Comparison of ENCODE assay signal across 8 cellular contexts in the genomic region with DNA sequence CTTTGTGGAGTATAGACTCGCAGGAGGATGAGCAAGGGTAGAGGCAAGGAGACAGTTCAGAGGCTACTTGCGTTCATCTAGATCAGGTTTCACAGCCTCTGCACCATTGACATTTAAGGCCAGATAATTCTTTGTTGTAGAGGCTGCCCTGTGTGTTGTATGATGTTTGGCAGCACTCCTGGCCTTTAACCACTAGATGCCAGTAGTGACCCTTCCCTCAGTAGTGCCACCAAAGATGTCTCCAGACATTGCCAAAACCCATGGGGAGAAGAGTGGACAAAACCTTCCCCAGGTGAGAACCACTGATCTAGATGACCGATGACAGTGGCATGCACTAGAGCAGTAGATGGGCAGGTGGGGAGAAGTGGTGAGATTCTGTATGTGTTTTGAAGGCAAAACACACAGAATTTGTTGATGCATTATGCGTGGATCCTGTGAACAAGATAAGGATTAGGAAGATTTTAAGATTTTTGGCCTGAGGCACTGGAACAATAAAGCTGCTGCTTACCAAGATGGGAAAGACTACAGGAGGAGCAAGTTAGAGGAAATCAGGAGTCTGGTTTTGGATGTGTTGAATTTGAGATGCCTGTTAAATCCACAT. TPM values are rescaled to one million over a fixed set of nuclear protein-coding genes. Genes with fewer than 3 reads are reported as not detected.
A peak's percentile ranks its signal among the peaks of the same experiment; 100 is the strongest.
DNase-seq lines count a peak whose midpoint lies in the region; ATAC-seq and TF ChIP-seq lines count a peak whose summit lies in the region.

No MANE protein-coding gene starts in this region.

- H3K4me1 Mint-ChIP-seq in endothelial cell (ENCODE audit: unreplicated experiment) = no peaks in the 10 kb centered on the region

- DNase-seq in NCI-H1105 treated with DMSO at 0.1 percent for 48 hours (lab: John Stamatoyannopoulos, UW) = peak; percentile 8
- DNase-seq in NCI-H1105 (lab: John Stamatoyannopoulos, UW) = no peak
- DNase-seq in OCI-M1 (lab: John Stamatoyannopoulos, UW) = peak; percentile 72
- DNase-seq in endothelial cell (ENCODE audit: low spot score) = peak; percentile 33
- peak; percentile 17 for DNase-seq in mucosa of gallbladder (ENCODE audit: low spot score)
- DNase-seq in NCI-H128 (lab: John Stamatoyannopoulos, UW; ENCODE audit: unreplicated experiment) = no peak
- no peak for DNase-seq in T1000 (lab: John Stamatoyannopoulos, UW)

- no peaks in the 10 kb centered on the region for H3K36me3 Mint-ChIP-seq in endothelial cell (ENCODE audit: low read depth, unreplicated experiment)

- no peak overlapping the region for H3K4me3 Mint-ChIP-seq in endothelial cell (ENCODE audit: unreplicated experiment)

- no peaks in the 10 kb centered on the region for H3K27me3 Mint-ChIP-seq in endothelial cell (ENCODE audit: unreplicated experiment)

- H3K9me3 Mint-ChIP-seq in endothelial cell (ENCODE audit: unreplicated experiment) = no peaks in the 10 kb centered on the region

- H3K27ac Mint-ChIP-seq in endothelial cell (ENCODE audit: unreplicated experiment) = no peak overlapping the region

- TF ChIP-seq CTCF in endothelial cell (IDR thresholded peaks at IDR 0.05; ENCODE audit: unreplicated experiment) = peak; percentile 44

- ATAC-seq in HG02938 (IDR thresholded peaks at IDR 0.05; ENCODE audit: unreplicated experiment) = peak; percentile 66

RNA-seq across cellular contexts. Expression of a gene that starts 9.9 kb away (rescaled TPM):
- total RNA-seq in endothelial cell (ENCODE audit: unreplicated experiment) (24.3 TPM), mucosa of gallbladder (41.1 TPM)

Comparison
In these comparisons a context has a peak if more than half of its experiments do, and no peak if none do; other contexts are left out.
1. DNase-seq: peak in NCI-H1105 treated with DMSO at 0.1 percent for 48 hours (single experiment), OCI-M1 (single experiment), endothelial cell (single experiment) and mucosa of gallbladder (single experiment); none in NCI-H1105 (single experiment), NCI-H128 (single experiment) and T1000 (single experiment).